Comparison of ENCODE assay signal across 8 cellular contexts in genomic region chr19:56309511-56310185, GRCh38. TPM values are rescaled to one million over a fixed set of nuclear protein-coding genes. Genes with fewer than 3 reads are reported as not detected.
DNase-seq lines count a peak whose midpoint lies in the region; ATAC-seq lines count a peak whose summit lies in the region.

No MANE protein-coding gene starts in this region.

- no peaks in the 10 kb centered on the region for H3K9me3 Mint-ChIP-seq in activated naive CD4-positive, alpha-beta T cell treated with anti-CD3 and anti-CD28 coated beads for 36 hours

- no peaks in the 10 kb centered on the region for H3K27me3 Mint-ChIP-seq in activated naive CD4-positive, alpha-beta T cell treated with anti-CD3 and anti-CD28 coated beads for 36 hours (ENCODE audit: low read depth)

- peak; percentile 10 for DNase-seq in DMS53 treated with DMSO at 0.1 percent for 48 hours (lab: John Stamatoyannopoulos, UW; ENCODE audit: unreplicated experiment)
- DNase-seq in HPDE6-E6E7 (ENCODE audit: extremely low spot score): peak; percentile 40
- peak; percentile 3 for DNase-seq in SK-N-DZ (ENCODE audit: low spot score)
- peak; percentile 73 for DNase-seq in activated naive CD4-positive, alpha-beta T cell treated with anti-CD3 and anti-CD28 coated beads for 36 hours
- peak; percentile 62 for DNase-seq in left ventricle myocardium superior
- peak; percentile 71 for DNase-seq in stimulated activated CD4-positive, alpha-beta T cell treated with anti-CD3 and anti-CD28 coated beads, Interleukin-1b, Interleukin-23, amount 100 ng/mL, for 48 hours

- H3K27ac Mint-ChIP-seq in activated naive CD4-positive, alpha-beta T cell treated with anti-CD3 and anti-CD28 coated beads for 36 hours: no peak overlapping the region

- CTCF ChIA-PET in activated naive CD4-positive, alpha-beta T cell treated with anti-CD3 and anti-CD28 coated beads for 36 hours (lab: Charles Lee): interaction anchor here (0.6 to 2.1 kb wide), 10 partner anchors 9 to 244 kb away, joined by 3 to 17 read pairs (median 5); no protein-coding TSS in a partner anchor

- intact Hi-C loops in activated naive CD4-positive, alpha-beta T cell treated with anti-CD3 and anti-CD28 coated beads for 36 hours (cut with micrococcal nuclease): loop anchor here (5.0 to 10.0 kb wide), 4 partner anchors 57 to 1055 kb away; partner anchors contain the start of genes PPP6R1 and U2AF2
- intact Hi-C loops in left ventricle myocardium superior (cut with micrococcal nuclease): no loop called here

- peaks cover 24% of the 10 kb centered on the region for H3K36me3 Mint-ChIP-seq in activated naive CD4-positive, alpha-beta T cell treated with anti-CD3 and anti-CD28 coated beads for 36 hours (ENCODE audit: low read depth)

- peaks cover 18% of the 10 kb centered on the region for H3K4me1 Mint-ChIP-seq in activated naive CD4-positive, alpha-beta T cell treated with anti-CD3 and anti-CD28 coated beads for 36 hours (ENCODE audit: low read depth)

- no peak overlapping the region for H3K4me3 Mint-ChIP-seq in activated naive CD4-positive, alpha-beta T cell treated with anti-CD3 and anti-CD28 coated beads for 36 hours

- no peak for ATAC-seq in left ventricle myocardium superior
- no peak for ATAC-seq in GM18868 (IDR thresholded peaks at IDR 0.05; ENCODE audit: unreplicated experiment)
- ATAC-seq in HG02571 (IDR thresholded peaks at IDR 0.05; ENCODE audit: unreplicated experiment): no peak

RNA-seq across cellular contexts. Expression of gene ZSCAN5A, which starts 5.0 kb away (rescaled TPM):
- polyA plus RNA-seq in SK-N-DZ (2014; cell fraction: cytosol; rRNA removed): 2.2 and 3.2 TPM in 2 replicates
- 2.8 and 4.7 TPM in 2 replicates for polyA plus RNA-seq in SK-N-DZ (2014; cell fraction: nucleus; rRNA removed)
- 1 to 10 TPM; 3.7 to 4.1 TPM for total RNA-seq in activated naive CD4-positive, alpha-beta T cell treated with anti-CD3 and anti-CD28 coated beads for 36 hours
- 18.4 TPM for total RNA-seq in left ventricle myocardium superior

RNA-seq across cellular contexts. Expression of gene EDDM13, which starts 37.1 kb away (rescaled TPM):
- not detected in 2 replicates for polyA plus RNA-seq in SK-N-DZ (2014; cell fraction: cytosol; rRNA removed)
- not detected in 2 replicates for polyA plus RNA-seq in SK-N-DZ (2014; cell fraction: nucleus; rRNA removed)
- 1 to 10 TPM; 1.1 to 1.8 TPM for total RNA-seq in activated naive CD4-positive, alpha-beta T cell treated with anti-CD3 and anti-CD28 coated beads for 36 hours
- total RNA-seq in left ventricle myocardium superior: not detected

Comparison
In these comparisons a context has a peak if more than half of its experiments do, and no peak if none do; other contexts are left out.
1. DNase-seq: peak in every context shown above with its lines; median percentile 73 in activated naive CD4-positive, alpha-beta T cell treated with anti-CD3 and anti-CD28 coated beads for 36 hours; 71 in stimulated activated CD4-positive, alpha-beta T cell treated with anti-CD3 and anti-CD28 coated beads, Interleukin-1b, Interleukin-23, amount 100 ng/mL, for 48 hours; 62 in left ventricle myocardium superior; 40 in HPDE6-E6E7; 10 in DMS53 treated with DMSO at 0.1 percent for 48 hours; 3 in SK-N-DZ.